Comparison of ENCODE assay signal across 8 cellular contexts in genomic region chr1:45585496-45586075, GRCh38. TPM values are rescaled to one million over a fixed set of nuclear protein-coding genes. Genes with fewer than 3 reads are reported as not detected.
A peak's percentile ranks its signal among the peaks of the same experiment; 100 is the strongest.
DNase-seq lines count a peak whose midpoint lies in the region; ATAC-seq and TF ChIP-seq lines count a peak whose summit lies in the region.

No MANE protein-coding gene starts in this region.

- peaks cover 56% of the 10 kb centered on the region for H3K79me2 ChIP-seq in smooth muscle cell (ENCODE audit: low read depth)

- CTCF ChIA-PET in HEK293 (lab: Yijun Ruan, JAX) (interaction anchor here (0.6 to 9.6 kb wide), 3 partner anchors 10 to 73 kb away, joined by 4 to 71 read pairs (median 5); no protein-coding TSS in a partner anchor), WTC11 (lab: Charles Lee) (no interaction called here)

- peak overlapping the region; percentile 88 for H3K4me2 ChIP-seq in smooth muscle cell

- ATAC-seq in WTC11 (no peak), GM21528 (IDR thresholded peaks at IDR 0.05; ENCODE audit: low FRiP score, unreplicated experiment) (no peak)

- peak overlapping the region; percentile 95 for H3K4me3 Mint-ChIP-seq in WTC11
- H3K4me3 Mint-ChIP-seq in glutamatergic neuron (ENCODE audit: unreplicated experiment) = peak overlapping the region; percentile 97

- WGBS in smooth muscle cell (ENCODE audit: low lambda C conversion rate) = 54% methylated on average over 7 of the region's 7 CpGs

- H3K9ac ChIP-seq in smooth muscle cell (ENCODE audit: low read depth) = peak overlapping the region; percentile 86

- peaks cover 2% of the 10 kb centered on the region; the same call in 1 of the 2 replicates for H3K27me3 Mint-ChIP-seq in WTC11 (ENCODE audit: low read depth)
- H3K27me3 Mint-ChIP-seq in glutamatergic neuron (ENCODE audit: unreplicated experiment) = peaks cover 9% of the 10 kb centered on the region

- H3K4me1 Mint-ChIP-seq in WTC11 = peaks cover 30% of the 10 kb centered on the region
- H3K4me1 Mint-ChIP-seq in glutamatergic neuron (ENCODE audit: low read depth, unreplicated experiment) = peaks cover 8% of the 10 kb centered on the region

- H3K9me3 Mint-ChIP-seq in WTC11 = no peaks in the 10 kb centered on the region
- H3K9me3 Mint-ChIP-seq in glutamatergic neuron (ENCODE audit: unreplicated experiment) = peaks cover 11% of the 10 kb centered on the region

- peaks cover 32% of the 10 kb centered on the region for H3K36me3 Mint-ChIP-seq in WTC11
- H3K36me3 Mint-ChIP-seq in glutamatergic neuron (ENCODE audit: unreplicated experiment) = no peaks in the 10 kb centered on the region

- peaks cover 0 to 24% of the 10 kb centered on the region in 2 experiments; a peak in 2 of 3 replicates for H3K36me3 ChIP-seq in HEK293 (ENCODE audit: control insufficient read depth in 2 of 2, insufficient read depth in 1 of 2, low read length in 2 of 2)
- no peaks in the 10 kb centered on the region for H3K36me3 ChIP-seq in smooth muscle cell (ENCODE audit: low read depth)

- H3K4me3 ChIP-seq in HEK293 (ENCODE audit: low read depth, low read length) (peak overlapping the region; percentile 79), smooth muscle cell (peak overlapping the region; percentile 72)

- no peaks in the 10 kb centered on the region for H3F3A ChIP-seq in smooth muscle cell (ENCODE audit: low read depth)

- H3K27me3 ChIP-seq in smooth muscle cell (ENCODE audit: low read depth) = no peaks in the 10 kb centered on the region

- H3K27ac ChIP-seq in HEK293 (ENCODE audit: extremely low read depth, low read depth, low read length) = no peak overlapping the region
- peak overlapping the region; percentile 91 for H3K27ac ChIP-seq in smooth muscle cell (ENCODE audit: low read depth)

- H3K4me1 ChIP-seq in HEK293 (ENCODE audit: control insufficient read depth, insufficient read depth, low read length) (no peaks in the 10 kb centered on the region), smooth muscle cell (ENCODE audit: low read depth) (peaks cover 14% of the 10 kb centered on the region)

- POLR2A ChIA-PET in HEK293 (lab: Yijun Ruan, JAX) = interaction anchor here (0.6 to 3.2 kb wide), 13 partner anchors 8 to 294 kb away, joined by 3 to 56 read pairs (median 4); partner anchors contain the start of genes AKR1A1, GPBP1L1, MUTYH and PRDX1
- POLR2A ChIA-PET in WTC11 (lab: Charles Lee) = interaction anchor here (0.6 to 1.2 kb wide), 5 partner anchors 34 to 1685 kb away, joined by 3 to 7 read pairs (median 3); partner anchors contain the start of gene PRDX1

- H3K27ac Mint-ChIP-seq in WTC11 (peak overlapping the region; percentile 98), glutamatergic neuron (ENCODE audit: unreplicated experiment) (peak overlapping the region; percentile 75)

- peaks cover 58% of the 10 kb centered on the region for H4K20me1 ChIP-seq in smooth muscle cell (ENCODE audit: low read depth)

- no peak for DNase-seq in WTC11 (ENCODE audit: low spot score)
- DNase-seq in glutamatergic neuron = no peak
- no peak for DNase-seq in smooth muscle cell (lab: John Stamatoyannopoulos, UW; ENCODE audit: unreplicated experiment)
- DNase-seq in DMS 273 (lab: John Stamatoyannopoulos, UW; ENCODE audit: unreplicated experiment) = no peak
- DNase-seq in NCI-H2029 treated with DMSO at 0.1 percent for 48 hours (lab: John Stamatoyannopoulos, UW) = no peak
- no peak for DNase-seq in SKM-1 (lab: John Stamatoyannopoulos, UW; ENCODE audit: unreplicated experiment)

- H3K9me3 ChIP-seq in HEK293 (ENCODE audit: control insufficient read depth, insufficient read depth, low read depth, low read length) (no peaks in the 10 kb centered on the region), smooth muscle cell (replicated peaks; ENCODE audit: low read depth) (no peaks in the 10 kb centered on the region)

- TF ChIP-seq CTCF in HEK293 (tag by site-specific recombination; IDR thresholded peaks at IDR 0.05) (no peak), WTC11 (IDR thresholded peaks at IDR 0.05) (no peak), glutamatergic neuron (IDR thresholded peaks at IDR 0.05; ENCODE audit: partially characterized antibody, unreplicated experiment) (no peak), smooth muscle cell (IDR thresholded peaks at IDR 0.05; ENCODE audit: borderline replicate concordance, insufficient read depth, poor library complexity, severe bottlenecking) (no peak)

- H2AFZ ChIP-seq in smooth muscle cell (ENCODE audit: low read depth) = no peak overlapping the region

TF ChIP-seq in HEK293, 187 proteins besides CTCF, POLR2A, EP300 and RAD21:
- 0 out of 2 replicates have a peak, but pooled peaks have one; percentile 35 for TF ChIP-seq PRDM1 (tag by site-specific recombination; IDR thresholded peaks at IDR 0.05)
- TF ChIP-seq ZNF777 (tag by site-specific recombination; IDR thresholded peaks at IDR 0.05; ENCODE audit: borderline replicate concordance) = no peak
- peak; percentile 55; the same call in 1 of the 2 replicates for TF ChIP-seq ZNF600 (tag by site-specific recombination; IDR thresholded peaks at IDR 0.05)

TF ChIP-seq in WTC11, 78 proteins besides CTCF, POLR2A, EP300 and RAD21 (continues in another document):
- TF ChIP-seq NFE2L1 (CRISPR knock-in tag; IDR thresholded peaks at IDR 0.05) (no peak), CDX4 (CRISPR knock-in tag; IDR thresholded peaks at IDR 0.05; ENCODE audit: borderline replicate concordance) (no peak), E2F1 (CRISPR knock-in tag; IDR thresholded peaks at IDR 0.05) (no peak), PRDM15 (CRISPR knock-in tag; IDR thresholded peaks at IDR 0.05) (no peak), ZNF425 (CRISPR knock-in tag; conservative IDR thresholded peaks at IDR 0.05) (no peak), JAZF1 (CRISPR knock-in tag; IDR thresholded peaks at IDR 0.05) (no peak)

RNA-seq across cellular contexts. Expression of gene NASP, which starts 1.7 kb away (rescaled TPM):
- total RNA-seq in WTC11 (2021) (488 to 535 TPM (median 489 TPM) in 3 replicates), glutamatergic neuron (ENCODE audit: unreplicated experiment) (139 TPM), smooth muscle cell (40.4 and 83.0 TPM in 2 replicates)
- polyA plus RNA-seq in smooth muscle cell = 44.9 and 64.2 TPM in 2 replicates

RNA-seq across cellular contexts. Expression of gene AKR1A1, which starts 35.0 kb away (rescaled TPM):
- total RNA-seq in WTC11 (2021) (338 to 380 TPM (median 371 TPM) in 3 replicates), glutamatergic neuron (ENCODE audit: unreplicated experiment) (182 TPM), smooth muscle cell (64.1 and 91.4 TPM in 2 replicates)
- 135 and 148 TPM in 2 replicates for polyA plus RNA-seq in smooth muscle cell

RNA-seq across cellular contexts. Expression of gene CCDC17, which starts 38.3 kb away (rescaled TPM):
- total RNA-seq in WTC11 (2021) (2.1 to 3.5 TPM (median 2.4 TPM) in 3 replicates), glutamatergic neuron (ENCODE audit: unreplicated experiment) (3.8 TPM), smooth muscle cell (0.81 and 2.5 TPM in 2 replicates)
- 0.64 and 1.6 TPM in 2 replicates for polyA plus RNA-seq in smooth muscle cell
